In the genomic region with DNA sequence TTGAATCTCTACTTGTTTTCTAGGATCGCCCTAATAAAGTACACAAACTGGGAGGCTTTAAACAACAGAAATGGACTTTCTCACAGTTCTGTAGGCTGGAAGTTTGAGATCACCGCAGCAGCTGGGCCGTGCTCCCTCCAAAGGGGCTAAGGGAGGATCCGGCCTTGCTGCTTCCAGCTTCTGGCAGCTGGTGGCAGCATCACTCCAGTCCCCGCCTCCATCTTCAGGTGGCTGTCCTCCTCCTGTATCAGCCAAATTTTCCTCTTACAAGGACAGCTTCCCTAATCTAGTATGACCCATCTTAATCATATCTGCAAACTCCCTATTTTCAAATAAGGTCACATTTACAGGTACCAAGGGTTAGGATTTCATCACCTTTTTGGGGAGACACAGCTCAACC, we compare ENCODE assay signal across 8 cellular contexts.
DNase-seq lines count a peak whose midpoint lies in the region; ATAC-seq, FAIRE-seq and TF ChIP-seq lines count a peak whose summit lies in the region.
"Not testable (repeated sequence)": the region's sequence is repeated elsewhere in the genome, so short reads cannot be mapped to it uniquely, and the experiment has no call there.

No MANE protein-coding gene starts in this region.

- ATAC-seq in HG03571 (IDR thresholded peaks at IDR 0.05; ENCODE audit: unreplicated experiment): peak; percentile 30

- H4K20me1 ChIP-seq in smooth muscle cell (ENCODE audit: low read depth): not testable (repeated sequence)

- H3K4me2 ChIP-seq in smooth muscle cell: not testable (repeated sequence)

- WGBS in smooth muscle cell (ENCODE audit: low lambda C conversion rate): 20% methylated on average over 5 of the region's 5 CpGs

- FAIRE-seq in GM18507 (lab: Jason Lieb, UNC): peak; percentile 89

- not testable (repeated sequence) for H3K9ac ChIP-seq in smooth muscle cell (ENCODE audit: low read depth)

- peaks cover 19% of the 10 kb centered on the region for H3K79me2 ChIP-seq in smooth muscle cell (ENCODE audit: low read depth)

- TF ChIP-seq CTCF in smooth muscle cell (IDR thresholded peaks at IDR 0.05; ENCODE audit: borderline replicate concordance, insufficient read depth, poor library complexity, severe bottlenecking): peak; percentile 21

- not testable (repeated sequence) for H3K36me3 ChIP-seq in smooth muscle cell (ENCODE audit: low read depth)

- H3K27me3 ChIP-seq in smooth muscle cell (ENCODE audit: low read depth): not testable (repeated sequence)

- H2AFZ ChIP-seq in smooth muscle cell (ENCODE audit: low read depth): peak overlapping the region; percentile 90

- H3K27ac ChIP-seq in smooth muscle cell (ENCODE audit: low read depth): peak overlapping the region; percentile 88

- not testable (repeated sequence) for H3F3A ChIP-seq in smooth muscle cell (ENCODE audit: low read depth)

- not testable (repeated sequence) for H3K4me1 ChIP-seq in smooth muscle cell (ENCODE audit: low read depth)

- not testable (repeated sequence) for H3K9me3 ChIP-seq in smooth muscle cell (replicated peaks; ENCODE audit: low read depth)

- H3K4me3 ChIP-seq in smooth muscle cell: not testable (repeated sequence)

- peak; percentile 6 for DNase-seq in AG08395 (ENCODE audit: low spot score)
- DNase-seq in GM18507 (ENCODE audit: extremely low spot score, insufficient read length, low read depth); smooth muscle cell (lab: John Stamatoyannopoulos, UW; ENCODE audit: unreplicated experiment): not testable (repeated sequence)
- peak; percentile 51 for DNase-seq in NCI-H774 (lab: John Stamatoyannopoulos, UW)
- DNase-seq in activated CD4-positive, alpha-beta T cell treated with anti-CD3 and anti-CD28 coated beads, Interleukin-2, amount 50 U/mL, for 48 hours: peak; percentile 42 to 56
- peak; percentile 42 for DNase-seq in dermis blood vessel endothelial cell
- DNase-seq in kidney tubule cell (ENCODE audit: low spot score): peak; percentile 62
